ENCODE assay signal across 1 cellular context in the genomic region with DNA sequence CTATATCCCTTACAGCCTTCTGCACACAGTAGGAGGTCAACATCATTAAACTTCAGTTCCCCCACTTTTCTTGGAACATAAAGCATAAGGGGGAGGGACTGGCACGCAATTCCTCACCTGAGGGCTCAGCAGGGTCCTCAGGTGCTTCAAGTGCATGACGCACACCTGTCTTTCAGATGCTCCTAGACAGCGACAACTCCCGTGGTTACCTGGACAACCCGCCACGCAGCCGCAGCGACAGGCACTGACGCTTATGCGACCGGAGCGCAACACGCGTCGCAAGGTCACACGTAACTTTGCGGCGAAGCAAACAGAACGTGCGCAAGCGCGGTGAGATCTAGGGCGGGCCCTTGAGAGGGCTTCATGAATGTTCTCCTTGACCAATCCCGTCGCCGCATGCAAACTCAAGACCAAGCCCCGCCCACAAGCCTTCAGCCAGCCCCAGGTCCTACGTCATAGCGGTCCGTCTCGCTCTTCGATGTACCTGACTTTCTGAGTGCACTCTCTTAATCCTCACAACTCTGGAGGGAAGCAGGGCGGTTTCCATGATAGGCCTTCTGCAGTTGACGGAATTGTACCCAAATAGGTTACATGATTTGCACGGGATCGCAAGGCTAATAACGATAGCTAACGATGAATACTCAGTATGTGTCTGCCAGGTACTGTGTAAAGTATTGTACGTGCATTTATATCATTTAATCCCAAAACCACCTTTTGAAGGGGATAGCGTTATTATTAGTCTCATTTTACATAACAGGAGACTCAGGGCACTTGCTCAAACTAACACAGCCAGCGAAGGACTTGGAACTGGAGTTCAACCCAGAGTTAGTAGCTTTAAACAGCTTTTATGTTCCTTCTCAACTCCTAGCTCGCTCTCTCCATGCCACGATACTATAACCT.
TF ChIP-seq lines count a peak whose summit lies in the region.

A gene with protein sequence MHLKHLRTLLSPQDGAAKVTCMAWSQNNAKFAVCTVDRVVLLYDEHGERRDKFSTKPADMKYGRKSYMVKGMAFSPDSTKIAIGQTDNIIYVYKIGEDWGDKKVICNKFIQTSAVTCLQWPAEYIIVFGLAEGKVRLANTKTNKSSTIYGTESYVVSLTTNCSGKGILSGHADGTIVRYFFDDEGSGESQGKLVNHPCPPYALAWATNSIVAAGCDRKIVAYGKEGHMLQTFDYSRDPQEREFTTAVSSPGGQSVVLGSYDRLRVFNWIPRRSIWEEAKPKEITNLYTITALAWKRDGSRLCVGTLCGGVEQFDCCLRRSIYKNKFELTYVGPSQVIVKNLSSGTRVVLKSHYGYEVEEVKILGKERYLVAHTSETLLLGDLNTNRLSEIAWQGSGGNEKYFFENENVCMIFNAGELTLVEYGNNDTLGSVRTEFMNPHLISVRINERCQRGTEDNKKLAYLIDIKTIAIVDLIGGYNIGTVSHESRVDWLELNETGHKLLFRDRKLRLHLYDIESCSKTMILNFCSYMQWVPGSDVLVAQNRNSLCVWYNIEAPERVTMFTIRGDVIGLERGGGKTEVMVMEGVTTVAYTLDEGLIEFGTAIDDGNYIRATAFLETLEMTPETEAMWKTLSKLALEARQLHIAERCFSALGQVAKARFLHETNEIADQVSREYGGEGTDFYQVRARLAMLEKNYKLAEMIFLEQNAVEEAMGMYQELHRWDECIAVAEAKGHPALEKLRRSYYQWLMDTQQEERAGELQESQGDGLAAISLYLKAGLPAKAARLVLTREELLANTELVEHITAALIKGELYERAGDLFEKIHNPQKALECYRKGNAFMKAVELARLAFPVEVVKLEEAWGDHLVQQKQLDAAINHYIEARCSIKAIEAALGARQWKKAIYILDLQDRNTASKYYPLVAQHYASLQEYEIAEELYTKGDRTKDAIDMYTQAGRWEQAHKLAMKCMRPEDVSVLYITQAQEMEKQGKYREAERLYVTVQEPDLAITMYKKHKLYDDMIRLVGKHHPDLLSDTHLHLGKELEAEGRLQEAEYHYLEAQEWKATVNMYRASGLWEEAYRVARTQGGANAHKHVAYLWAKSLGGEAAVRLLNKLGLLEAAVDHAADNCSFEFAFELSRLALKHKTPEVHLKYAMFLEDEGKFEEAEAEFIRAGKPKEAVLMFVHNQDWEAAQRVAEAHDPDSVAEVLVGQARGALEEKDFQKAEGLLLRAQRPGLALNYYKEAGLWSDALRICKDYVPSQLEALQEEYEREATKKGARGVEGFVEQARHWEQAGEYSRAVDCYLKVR (N-terminal part only) (minus strand): TSS at position 246 of the 900 bp plus-strand sequence. CDS start 90 bp downstream, at position 156.

TF ChIP-seq in K562, 482 proteins besides CTCF, POLR2A, EP300 and RAD21 (continued from another document and continues in another):
- TF ChIP-seq, protein P1, sequence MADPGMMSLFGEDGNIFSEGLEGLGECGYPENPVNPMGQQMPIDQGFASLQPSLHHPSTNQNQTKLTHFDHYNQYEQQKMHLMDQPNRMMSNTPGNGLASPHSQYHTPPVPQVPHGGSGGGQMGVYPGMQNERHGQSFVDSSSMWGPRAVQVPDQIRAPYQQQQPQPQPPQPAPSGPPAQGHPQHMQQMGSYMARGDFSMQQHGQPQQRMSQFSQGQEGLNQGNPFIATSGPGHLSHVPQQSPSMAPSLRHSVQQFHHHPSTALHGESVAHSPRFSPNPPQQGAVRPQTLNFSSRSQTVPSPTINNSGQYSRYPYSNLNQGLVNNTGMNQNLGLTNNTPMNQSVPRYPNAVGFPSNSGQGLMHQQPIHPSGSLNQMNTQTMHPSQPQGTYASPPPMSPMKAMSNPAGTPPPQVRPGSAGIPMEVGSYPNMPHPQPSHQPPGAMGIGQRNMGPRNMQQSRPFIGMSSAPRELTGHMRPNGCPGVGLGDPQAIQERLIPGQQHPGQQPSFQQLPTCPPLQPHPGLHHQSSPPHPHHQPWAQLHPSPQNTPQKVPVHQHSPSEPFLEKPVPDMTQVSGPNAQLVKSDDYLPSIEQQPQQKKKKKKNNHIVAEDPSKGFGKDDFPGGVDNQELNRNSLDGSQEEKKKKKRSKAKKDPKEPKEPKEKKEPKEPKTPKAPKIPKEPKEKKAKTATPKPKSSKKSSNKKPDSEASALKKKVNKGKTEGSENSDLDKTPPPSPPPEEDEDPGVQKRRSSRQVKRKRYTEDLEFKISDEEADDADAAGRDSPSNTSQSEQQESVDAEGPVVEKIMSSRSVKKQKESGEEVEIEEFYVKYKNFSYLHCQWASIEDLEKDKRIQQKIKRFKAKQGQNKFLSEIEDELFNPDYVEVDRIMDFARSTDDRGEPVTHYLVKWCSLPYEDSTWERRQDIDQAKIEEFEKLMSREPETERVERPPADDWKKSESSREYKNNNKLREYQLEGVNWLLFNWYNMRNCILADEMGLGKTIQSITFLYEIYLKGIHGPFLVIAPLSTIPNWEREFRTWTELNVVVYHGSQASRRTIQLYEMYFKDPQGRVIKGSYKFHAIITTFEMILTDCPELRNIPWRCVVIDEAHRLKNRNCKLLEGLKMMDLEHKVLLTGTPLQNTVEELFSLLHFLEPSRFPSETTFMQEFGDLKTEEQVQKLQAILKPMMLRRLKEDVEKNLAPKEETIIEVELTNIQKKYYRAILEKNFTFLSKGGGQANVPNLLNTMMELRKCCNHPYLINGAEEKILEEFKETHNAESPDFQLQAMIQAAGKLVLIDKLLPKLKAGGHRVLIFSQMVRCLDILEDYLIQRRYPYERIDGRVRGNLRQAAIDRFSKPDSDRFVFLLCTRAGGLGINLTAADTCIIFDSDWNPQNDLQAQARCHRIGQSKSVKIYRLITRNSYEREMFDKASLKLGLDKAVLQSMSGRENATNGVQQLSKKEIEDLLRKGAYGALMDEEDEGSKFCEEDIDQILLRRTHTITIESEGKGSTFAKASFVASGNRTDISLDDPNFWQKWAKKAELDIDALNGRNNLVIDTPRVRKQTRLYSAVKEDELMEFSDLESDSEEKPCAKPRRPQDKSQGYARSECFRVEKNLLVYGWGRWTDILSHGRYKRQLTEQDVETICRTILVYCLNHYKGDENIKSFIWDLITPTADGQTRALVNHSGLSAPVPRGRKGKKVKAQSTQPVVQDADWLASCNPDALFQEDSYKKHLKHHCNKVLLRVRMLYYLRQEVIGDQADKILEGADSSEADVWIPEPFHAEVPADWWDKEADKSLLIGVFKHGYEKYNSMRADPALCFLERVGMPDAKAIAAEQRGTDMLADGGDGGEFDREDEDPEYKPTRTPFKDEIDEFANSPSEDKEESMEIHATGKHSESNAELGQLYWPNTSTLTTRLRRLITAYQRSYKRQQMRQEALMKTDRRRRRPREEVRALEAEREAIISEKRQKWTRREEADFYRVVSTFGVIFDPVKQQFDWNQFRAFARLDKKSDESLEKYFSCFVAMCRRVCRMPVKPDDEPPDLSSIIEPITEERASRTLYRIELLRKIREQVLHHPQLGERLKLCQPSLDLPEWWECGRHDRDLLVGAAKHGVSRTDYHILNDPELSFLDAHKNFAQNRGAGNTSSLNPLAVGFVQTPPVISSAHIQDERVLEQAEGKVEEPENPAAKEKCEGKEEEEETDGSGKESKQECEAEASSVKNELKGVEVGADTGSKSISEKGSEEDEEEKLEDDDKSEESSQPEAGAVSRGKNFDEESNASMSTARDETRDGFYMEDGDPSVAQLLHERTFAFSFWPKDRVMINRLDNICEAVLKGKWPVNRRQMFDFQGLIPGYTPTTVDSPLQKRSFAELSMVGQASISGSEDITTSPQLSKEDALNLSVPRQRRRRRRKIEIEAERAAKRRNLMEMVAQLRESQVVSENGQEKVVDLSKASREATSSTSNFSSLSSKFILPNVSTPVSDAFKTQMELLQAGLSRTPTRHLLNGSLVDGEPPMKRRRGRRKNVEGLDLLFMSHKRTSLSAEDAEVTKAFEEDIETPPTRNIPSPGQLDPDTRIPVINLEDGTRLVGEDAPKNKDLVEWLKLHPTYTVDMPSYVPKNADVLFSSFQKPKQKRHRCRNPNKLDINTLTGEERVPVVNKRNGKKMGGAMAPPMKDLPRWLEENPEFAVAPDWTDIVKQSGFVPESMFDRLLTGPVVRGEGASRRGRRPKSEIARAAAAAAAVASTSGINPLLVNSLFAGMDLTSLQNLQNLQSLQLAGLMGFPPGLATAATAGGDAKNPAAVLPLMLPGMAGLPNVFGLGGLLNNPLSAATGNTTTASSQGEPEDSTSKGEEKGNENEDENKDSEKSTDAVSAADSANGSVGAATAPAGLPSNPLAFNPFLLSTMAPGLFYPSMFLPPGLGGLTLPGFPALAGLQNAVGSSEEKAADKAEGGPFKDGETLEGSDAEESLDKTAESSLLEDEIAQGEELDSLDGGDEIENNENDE (IDR thresholded peaks at IDR 0.05; ENCODE audit: low read depth, low read length) = no peak
- TF ChIP-seq ZNF766 (CRISPR knock-in tag; conservative IDR thresholded peaks at IDR 0.05) (no peak), PKNOX1 (IDR thresholded peaks at IDR 0.05) (peak; percentile 85), MTA3 (IDR thresholded peaks at IDR 0.05; ENCODE audit: borderline replicate concordance) (peak; percentile 63), MAFF (IDR thresholded peaks at IDR 0.05; ENCODE audit: low read length) (no peak), GABPB2 (CRISPR knock-in tag; conservative IDR thresholded peaks at IDR 0.05) (no peak), SNRNP70 (optimal IDR thresholded peaks at IDR 0.05; ENCODE audit: low read depth, low read length) (no peak), E4F1 (CRISPR knock-in tag; IDR thresholded peaks at IDR 0.05; ENCODE audit: borderline replicate concordance) (no peak), PTRF (tag; IDR thresholded peaks at IDR 0.05) (no peak), TAF1 (IDR thresholded peaks at IDR 0.05; ENCODE audit: control insufficient read depth, extremely low read depth, insufficient read depth, low read length, severe bottlenecking) (peak; percentile 79), EZH2 (IDR thresholded peaks at IDR 0.05; ENCODE audit: borderline replicate concordance, low read depth, low read length) (no peak), POLR3G (IDR thresholded peaks at IDR 0.05; ENCODE audit: extremely low read depth, insufficient read length, insufficient replicate concordance) (no peak), TCF7 (IDR thresholded peaks at IDR 0.05; ENCODE audit: borderline replicate concordance) (no peak), ZNF3 (CRISPR knock-in tag; IDR thresholded peaks at IDR 0.05) (no peak), ZBTB43 (CRISPR knock-in tag; IDR thresholded peaks at IDR 0.05) (no peak), ZNF644 (tag; IDR thresholded peaks at IDR 0.05; ENCODE audit: low read depth) (no peak), POLR2B (IDR thresholded peaks at IDR 0.05; ENCODE audit: low read depth, partially characterized antibody) (peak; percentile 85), SRF (CRISPR knock-in tag; IDR thresholded peaks at IDR 0.05) (peak in 1 of 2 experiments; percentile 80; a peak in 1 of 4 replicates)
- TF ChIP-seq, protein P2, sequence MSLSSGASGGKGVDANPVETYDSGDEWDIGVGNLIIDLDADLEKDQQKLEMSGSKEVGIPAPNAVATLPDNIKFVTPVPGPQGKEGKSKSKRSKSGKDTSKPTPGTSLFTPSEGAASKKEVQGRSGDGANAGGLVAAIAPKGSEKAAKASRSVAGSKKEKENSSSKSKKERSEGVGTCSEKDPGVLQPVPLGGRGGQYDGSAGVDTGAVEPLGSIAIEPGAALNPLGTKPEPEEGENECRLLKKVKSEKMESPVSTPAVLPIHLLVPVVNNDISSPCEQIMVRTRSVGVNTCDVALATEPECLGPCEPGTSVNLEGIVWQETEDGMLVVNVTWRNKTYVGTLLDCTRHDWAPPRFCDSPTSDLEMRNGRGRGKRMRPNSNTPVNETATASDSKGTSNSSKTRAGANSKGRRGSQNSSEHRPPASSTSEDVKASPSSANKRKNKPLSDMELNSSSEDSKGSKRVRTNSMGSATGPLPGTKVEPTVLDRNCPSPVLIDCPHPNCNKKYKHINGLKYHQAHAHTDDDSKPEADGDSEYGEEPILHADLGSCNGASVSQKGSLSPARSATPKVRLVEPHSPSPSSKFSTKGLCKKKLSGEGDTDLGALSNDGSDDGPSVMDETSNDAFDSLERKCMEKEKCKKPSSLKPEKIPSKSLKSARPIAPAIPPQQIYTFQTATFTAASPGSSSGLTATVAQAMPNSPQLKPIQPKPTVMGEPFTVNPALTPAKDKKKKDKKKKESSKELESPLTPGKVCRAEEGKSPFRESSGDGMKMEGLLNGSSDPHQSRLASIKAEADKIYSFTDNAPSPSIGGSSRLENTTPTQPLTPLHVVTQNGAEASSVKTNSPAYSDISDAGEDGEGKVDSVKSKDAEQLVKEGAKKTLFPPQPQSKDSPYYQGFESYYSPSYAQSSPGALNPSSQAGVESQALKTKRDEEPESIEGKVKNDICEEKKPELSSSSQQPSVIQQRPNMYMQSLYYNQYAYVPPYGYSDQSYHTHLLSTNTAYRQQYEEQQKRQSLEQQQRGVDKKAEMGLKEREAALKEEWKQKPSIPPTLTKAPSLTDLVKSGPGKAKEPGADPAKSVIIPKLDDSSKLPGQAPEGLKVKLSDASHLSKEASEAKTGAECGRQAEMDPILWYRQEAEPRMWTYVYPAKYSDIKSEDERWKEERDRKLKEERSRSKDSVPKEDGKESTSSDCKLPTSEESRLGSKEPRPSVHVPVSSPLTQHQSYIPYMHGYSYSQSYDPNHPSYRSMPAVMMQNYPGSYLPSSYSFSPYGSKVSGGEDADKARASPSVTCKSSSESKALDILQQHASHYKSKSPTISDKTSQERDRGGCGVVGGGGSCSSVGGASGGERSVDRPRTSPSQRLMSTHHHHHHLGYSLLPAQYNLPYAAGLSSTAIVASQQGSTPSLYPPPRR (CRISPR knock-in tag; IDR thresholded peaks at IDR 0.05; ENCODE audit: borderline replicate concordance) = peak; percentile 54; the same call in 1 of the 2 replicates
